ENCODE assay signal across 8 cellular contexts in the genomic region with DNA sequence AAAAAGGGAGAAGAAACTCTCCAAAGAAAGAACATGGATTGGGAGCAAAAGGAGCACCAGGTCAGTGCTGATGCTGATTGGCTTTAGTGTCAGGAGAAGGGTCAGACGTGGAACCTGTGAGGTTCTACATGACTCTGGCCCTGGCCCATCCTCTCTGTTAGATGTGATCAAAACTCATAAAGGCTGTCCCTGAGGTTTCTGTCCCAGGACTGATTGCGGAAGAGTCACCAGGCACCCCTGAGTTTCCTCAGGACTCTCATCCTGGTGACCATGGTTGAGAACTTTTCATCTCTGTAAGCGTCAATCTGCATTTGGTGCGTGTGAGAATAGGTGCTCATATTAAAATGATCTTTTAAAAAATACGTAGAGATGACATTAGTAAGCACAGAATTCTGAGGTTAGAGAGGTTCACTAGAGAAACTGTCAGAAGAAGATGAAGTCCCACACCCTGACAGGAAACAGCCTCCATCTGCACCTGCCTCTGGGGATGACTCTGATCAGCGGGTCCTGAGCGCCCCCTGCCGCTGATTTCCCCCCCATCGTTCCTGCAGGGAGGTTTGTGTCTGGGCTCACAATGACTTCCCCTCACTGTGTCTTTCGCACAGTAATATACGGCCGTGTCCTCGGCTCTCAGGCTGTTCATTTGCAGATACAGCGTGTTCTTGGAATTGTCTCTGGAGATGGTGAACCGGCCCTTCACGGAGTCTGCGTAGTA.
DNase-seq lines count a peak whose midpoint lies in the region; ATAC-seq and TF ChIP-seq lines count a peak whose summit lies in the region.

No MANE protein-coding gene starts in this region.

- H3K4me1 Mint-ChIP-seq in central memory CD8-positive, alpha-beta T cell, result no peaks in the 10 kb centered on the region

- H3K36me3 Mint-ChIP-seq in central memory CD8-positive, alpha-beta T cell (ENCODE audit: insufficient read depth), result no peaks in the 10 kb centered on the region

- no peak for TF ChIP-seq CTCF in omental fat pad (IDR thresholded peaks at IDR 0.05)

- no peak overlapping the region for H3K4me3 Mint-ChIP-seq in central memory CD8-positive, alpha-beta T cell

- ATAC-seq in central memory CD8-positive, alpha-beta T cell (replicated peaks; ENCODE audit: extremely low read depth, poor library complexity, severe bottlenecking), result peak; percentile 43
- no peak for ATAC-seq in HG02642 (IDR thresholded peaks at IDR 0.05; ENCODE audit: poor library complexity, unreplicated experiment)
- no peak for ATAC-seq in omental fat pad (ENCODE audit: low FRiP score)

- H3K27me3 Mint-ChIP-seq in central memory CD8-positive, alpha-beta T cell, result no peaks in the 10 kb centered on the region

- DNase-seq in NCI-H2171 treated with DMSO at 0.1 percent for 48 hours (lab: John Stamatoyannopoulos, UW) (peak; percentile 4), NCI-H2171 (lab: John Stamatoyannopoulos, UW) (no peak), omental fat pad (ENCODE audit: low spot score) (no peak), GOT3 (lab: John Stamatoyannopoulos, UW) (no peak)
- peak; percentile 39 to 82 (median 70) for DNase-seq in activated CD4-positive, CD25-positive, alpha-beta regulatory T cell (lab: John Stamatoyannopoulos, UW)
- peak; percentile 38 to 64 for DNase-seq in central memory CD8-positive, alpha-beta T cell (ENCODE audit: low spot score in 2 of 2)
- DNase-seq in stimulated activated naive CD4-positive, alpha-beta T cell (lab: John Stamatoyannopoulos, UW), result peak; percentile 69 to 92 (median 82)

- H3K9me3 Mint-ChIP-seq in central memory CD8-positive, alpha-beta T cell, result no peaks in the 10 kb centered on the region

- H3K27ac Mint-ChIP-seq in central memory CD8-positive, alpha-beta T cell (ENCODE audit: low read depth), result no peak overlapping the region

Comparison
In these comparisons a context has a peak if more than half of its experiments do, and no peak if none do; other contexts are left out.
1. DNase-seq: peak in NCI-H2171 treated with DMSO at 0.1 percent for 48 hours (single experiment), activated CD4-positive, CD25-positive, alpha-beta regulatory T cell (4 of 4), central memory CD8-positive, alpha-beta T cell (2 of 2) and stimulated activated naive CD4-positive, alpha-beta T cell (6 of 6); none in NCI-H2171 (single experiment), omental fat pad (single experiment) and GOT3 (single experiment).